Comparison of ENCODE assay signal across 1 cellular context in the genomic region with DNA sequence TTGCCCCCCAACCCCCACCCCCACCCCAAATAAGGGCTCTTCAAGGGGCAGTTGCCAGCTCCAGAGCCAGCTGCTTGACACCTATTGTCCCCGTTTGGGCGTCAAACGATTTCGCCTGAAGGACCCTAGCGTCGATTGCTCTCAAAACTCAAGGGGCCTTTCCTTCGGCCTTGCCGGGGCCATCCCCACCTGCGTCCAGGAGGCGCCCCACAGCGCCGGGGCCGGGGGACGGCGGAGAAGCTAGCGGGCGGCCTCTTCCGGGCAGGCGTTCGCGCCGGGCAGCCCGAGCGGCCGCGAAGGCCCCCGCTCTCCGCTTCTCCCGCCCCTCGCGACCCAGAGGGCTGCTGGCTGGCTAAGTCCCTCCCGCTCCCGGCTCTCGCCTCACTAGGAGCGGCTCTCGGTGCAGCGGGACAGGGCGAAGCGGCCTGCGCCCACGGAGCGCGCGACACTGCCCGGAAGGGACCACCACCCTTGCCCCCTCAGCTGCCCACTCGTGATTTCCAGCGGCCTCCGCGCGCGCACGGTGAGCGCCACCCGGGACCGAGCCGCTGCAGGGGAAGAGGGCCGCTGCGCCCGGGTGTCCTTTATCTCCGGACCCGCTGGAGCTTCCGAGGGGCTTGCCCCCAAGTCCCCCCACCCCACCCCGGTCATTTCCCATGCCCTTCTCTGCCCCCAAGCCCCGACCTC.
TF ChIP-seq lines count a peak whose summit lies in the region.

A gene with protein sequence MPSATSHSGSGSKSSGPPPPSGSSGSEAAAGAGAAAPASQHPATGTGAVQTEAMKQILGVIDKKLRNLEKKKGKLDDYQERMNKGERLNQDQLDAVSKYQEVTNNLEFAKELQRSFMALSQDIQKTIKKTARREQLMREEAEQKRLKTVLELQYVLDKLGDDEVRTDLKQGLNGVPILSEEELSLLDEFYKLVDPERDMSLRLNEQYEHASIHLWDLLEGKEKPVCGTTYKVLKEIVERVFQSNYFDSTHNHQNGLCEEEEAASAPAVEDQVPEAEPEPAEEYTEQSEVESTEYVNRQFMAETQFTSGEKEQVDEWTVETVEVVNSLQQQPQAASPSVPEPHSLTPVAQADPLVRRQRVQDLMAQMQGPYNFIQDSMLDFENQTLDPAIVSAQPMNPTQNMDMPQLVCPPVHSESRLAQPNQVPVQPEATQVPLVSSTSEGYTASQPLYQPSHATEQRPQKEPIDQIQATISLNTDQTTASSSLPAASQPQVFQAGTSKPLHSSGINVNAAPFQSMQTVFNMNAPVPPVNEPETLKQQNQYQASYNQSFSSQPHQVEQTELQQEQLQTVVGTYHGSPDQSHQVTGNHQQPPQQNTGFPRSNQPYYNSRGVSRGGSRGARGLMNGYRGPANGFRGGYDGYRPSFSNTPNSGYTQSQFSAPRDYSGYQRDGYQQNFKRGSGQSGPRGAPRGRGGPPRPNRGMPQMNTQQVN (plus strand): TSS at position 383 of the 687 bp plus-strand sequence. CDS start 690 bp downstream, outside the sequence.

TF ChIP-seq in K562, 482 proteins besides CTCF, POLR2A, EP300 and RAD21 (continued from another document and continues in another):
- TF ChIP-seq, protein P1, sequence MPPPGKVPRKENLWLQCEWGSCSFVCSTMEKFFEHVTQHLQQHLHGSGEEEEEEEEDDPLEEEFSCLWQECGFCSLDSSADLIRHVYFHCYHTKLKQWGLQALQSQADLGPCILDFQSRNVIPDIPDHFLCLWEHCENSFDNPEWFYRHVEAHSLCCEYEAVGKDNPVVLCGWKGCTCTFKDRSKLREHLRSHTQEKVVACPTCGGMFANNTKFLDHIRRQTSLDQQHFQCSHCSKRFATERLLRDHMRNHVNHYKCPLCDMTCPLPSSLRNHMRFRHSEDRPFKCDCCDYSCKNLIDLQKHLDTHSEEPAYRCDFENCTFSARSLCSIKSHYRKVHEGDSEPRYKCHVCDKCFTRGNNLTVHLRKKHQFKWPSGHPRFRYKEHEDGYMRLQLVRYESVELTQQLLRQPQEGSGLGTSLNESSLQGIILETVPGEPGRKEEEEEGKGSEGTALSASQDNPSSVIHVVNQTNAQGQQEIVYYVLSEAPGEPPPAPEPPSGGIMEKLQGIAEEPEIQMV (tag; conservative IDR thresholded peaks at IDR 0.05; ENCODE audit: low read depth), result no peak
- TF ChIP-seq HSF4 (CRISPR knock-in tag; IDR thresholded peaks at IDR 0.05; ENCODE audit: borderline replicate concordance) (no peak), PHB2 (IDR thresholded peaks at IDR 0.05; ENCODE audit: low read depth) (no peak), HNRNPLL (IDR thresholded peaks at IDR 0.05; ENCODE audit: low read depth, low read length, poor library complexity, severe bottlenecking) (no peak), HDAC8 (tag; IDR thresholded peaks at IDR 0.05) (no peak), ZNF445 (CRISPR knock-in tag; IDR thresholded peaks at IDR 0.05; ENCODE audit: low read depth) (no peak), BDP1 (IDR thresholded peaks at IDR 0.05; ENCODE audit: insufficient read depth, insufficient read length) (no peak), MTA1 (IDR thresholded peaks at IDR 0.05; ENCODE audit: borderline replicate concordance) (0 out of 2 replicates have a peak, but pooled peaks have one; percentile 45), TARDBP (IDR thresholded peaks at IDR 0.05) (0 out of 2 replicates have a peak, but pooled peaks have one; percentile 77), LCOR (CRISPR knock-in tag; IDR thresholded peaks at IDR 0.05) (no peak), E2F3 (CRISPR knock-in tag; IDR thresholded peaks at IDR 0.05) (no peak), ZNF695 (CRISPR knock-in tag; IDR thresholded peaks at IDR 0.05) (no peak), SNIP1 (IDR thresholded peaks at IDR 0.05; ENCODE audit: low read depth) (no peak), ZNF24 (IDR thresholded peaks at IDR 0.05) (no peak), ZNF184 (CRISPR knock-in tag; IDR thresholded peaks at IDR 0.05) (no peak), SMARCA4 (IDR thresholded peaks at IDR 0.05) (no peak), SP1 (CRISPR knock-in tag; IDR thresholded peaks at IDR 0.05) (peak; percentile 62; the same call in 1 of the 2 replicates), SRF (CRISPR knock-in tag; IDR thresholded peaks at IDR 0.05) (no peak), POLR2G (IDR thresholded peaks at IDR 0.05; ENCODE audit: low read depth, low read length) (peak; percentile 91), GATA2 (CRISPR knock-in tag; IDR thresholded peaks at IDR 0.05) (no peak), ZNF282 (CRISPR knock-in tag; IDR thresholded peaks at IDR 0.05) (peak; percentile 91; the same call in 1 of the 2 replicates), ZKSCAN3 (CRISPR knock-in tag; IDR thresholded peaks at IDR 0.05) (no peak), POLR2AphosphoS2 (IDR thresholded peaks at IDR 0.05; ENCODE audit: low read length) (no peak), MCM3 (IDR thresholded peaks at IDR 0.05) (no peak), SREBF2 (CRISPR knock-in tag; IDR thresholded peaks at IDR 0.05) (no peak), RAD51 (IDR thresholded peaks at IDR 0.05; ENCODE audit: borderline replicate concordance, low read depth) (no peak), L3MBTL2 (IDR thresholded peaks at IDR 0.05) (peak; percentile 81)
- TF ChIP-seq, protein P2, sequence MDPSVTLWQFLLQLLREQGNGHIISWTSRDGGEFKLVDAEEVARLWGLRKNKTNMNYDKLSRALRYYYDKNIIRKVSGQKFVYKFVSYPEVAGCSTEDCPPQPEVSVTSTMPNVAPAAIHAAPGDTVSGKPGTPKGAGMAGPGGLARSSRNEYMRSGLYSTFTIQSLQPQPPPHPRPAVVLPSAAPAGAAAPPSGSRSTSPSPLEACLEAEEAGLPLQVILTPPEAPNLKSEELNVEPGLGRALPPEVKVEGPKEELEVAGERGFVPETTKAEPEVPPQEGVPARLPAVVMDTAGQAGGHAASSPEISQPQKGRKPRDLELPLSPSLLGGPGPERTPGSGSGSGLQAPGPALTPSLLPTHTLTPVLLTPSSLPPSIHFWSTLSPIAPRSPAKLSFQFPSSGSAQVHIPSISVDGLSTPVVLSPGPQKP (CRISPR knock-in tag; IDR thresholded peaks at IDR 0.05), result no peak
- TF ChIP-seq, protein P3, sequence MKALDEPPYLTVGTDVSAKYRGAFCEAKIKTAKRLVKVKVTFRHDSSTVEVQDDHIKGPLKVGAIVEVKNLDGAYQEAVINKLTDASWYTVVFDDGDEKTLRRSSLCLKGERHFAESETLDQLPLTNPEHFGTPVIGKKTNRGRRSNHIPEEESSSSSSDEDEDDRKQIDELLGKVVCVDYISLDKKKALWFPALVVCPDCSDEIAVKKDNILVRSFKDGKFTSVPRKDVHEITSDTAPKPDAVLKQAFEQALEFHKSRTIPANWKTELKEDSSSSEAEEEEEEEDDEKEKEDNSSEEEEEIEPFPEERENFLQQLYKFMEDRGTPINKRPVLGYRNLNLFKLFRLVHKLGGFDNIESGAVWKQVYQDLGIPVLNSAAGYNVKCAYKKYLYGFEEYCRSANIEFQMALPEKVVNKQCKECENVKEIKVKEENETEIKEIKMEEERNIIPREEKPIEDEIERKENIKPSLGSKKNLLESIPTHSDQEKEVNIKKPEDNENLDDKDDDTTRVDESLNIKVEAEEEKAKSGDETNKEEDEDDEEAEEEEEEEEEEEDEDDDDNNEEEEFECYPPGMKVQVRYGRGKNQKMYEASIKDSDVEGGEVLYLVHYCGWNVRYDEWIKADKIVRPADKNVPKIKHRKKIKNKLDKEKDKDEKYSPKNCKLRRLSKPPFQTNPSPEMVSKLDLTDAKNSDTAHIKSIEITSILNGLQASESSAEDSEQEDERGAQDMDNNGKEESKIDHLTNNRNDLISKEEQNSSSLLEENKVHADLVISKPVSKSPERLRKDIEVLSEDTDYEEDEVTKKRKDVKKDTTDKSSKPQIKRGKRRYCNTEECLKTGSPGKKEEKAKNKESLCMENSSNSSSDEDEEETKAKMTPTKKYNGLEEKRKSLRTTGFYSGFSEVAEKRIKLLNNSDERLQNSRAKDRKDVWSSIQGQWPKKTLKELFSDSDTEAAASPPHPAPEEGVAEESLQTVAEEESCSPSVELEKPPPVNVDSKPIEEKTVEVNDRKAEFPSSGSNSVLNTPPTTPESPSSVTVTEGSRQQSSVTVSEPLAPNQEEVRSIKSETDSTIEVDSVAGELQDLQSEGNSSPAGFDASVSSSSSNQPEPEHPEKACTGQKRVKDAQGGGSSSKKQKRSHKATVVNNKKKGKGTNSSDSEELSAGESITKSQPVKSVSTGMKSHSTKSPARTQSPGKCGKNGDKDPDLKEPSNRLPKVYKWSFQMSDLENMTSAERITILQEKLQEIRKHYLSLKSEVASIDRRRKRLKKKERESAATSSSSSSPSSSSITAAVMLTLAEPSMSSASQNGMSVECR (CRISPR knock-in tag; IDR thresholded peaks at IDR 0.05), result peak; percentile 77
- TF ChIP-seq, protein P4, sequence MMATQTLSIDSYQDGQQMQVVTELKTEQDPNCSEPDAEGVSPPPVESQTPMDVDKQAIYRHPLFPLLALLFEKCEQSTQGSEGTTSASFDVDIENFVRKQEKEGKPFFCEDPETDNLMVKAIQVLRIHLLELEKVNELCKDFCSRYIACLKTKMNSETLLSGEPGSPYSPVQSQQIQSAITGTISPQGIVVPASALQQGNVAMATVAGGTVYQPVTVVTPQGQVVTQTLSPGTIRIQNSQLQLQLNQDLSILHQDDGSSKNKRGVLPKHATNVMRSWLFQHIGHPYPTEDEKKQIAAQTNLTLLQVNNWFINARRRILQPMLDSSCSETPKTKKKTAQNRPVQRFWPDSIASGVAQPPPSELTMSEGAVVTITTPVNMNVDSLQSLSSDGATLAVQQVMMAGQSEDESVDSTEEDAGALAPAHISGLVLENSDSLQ (IDR thresholded peaks at IDR 0.05), result no peak
- TF ChIP-seq, protein P5, sequence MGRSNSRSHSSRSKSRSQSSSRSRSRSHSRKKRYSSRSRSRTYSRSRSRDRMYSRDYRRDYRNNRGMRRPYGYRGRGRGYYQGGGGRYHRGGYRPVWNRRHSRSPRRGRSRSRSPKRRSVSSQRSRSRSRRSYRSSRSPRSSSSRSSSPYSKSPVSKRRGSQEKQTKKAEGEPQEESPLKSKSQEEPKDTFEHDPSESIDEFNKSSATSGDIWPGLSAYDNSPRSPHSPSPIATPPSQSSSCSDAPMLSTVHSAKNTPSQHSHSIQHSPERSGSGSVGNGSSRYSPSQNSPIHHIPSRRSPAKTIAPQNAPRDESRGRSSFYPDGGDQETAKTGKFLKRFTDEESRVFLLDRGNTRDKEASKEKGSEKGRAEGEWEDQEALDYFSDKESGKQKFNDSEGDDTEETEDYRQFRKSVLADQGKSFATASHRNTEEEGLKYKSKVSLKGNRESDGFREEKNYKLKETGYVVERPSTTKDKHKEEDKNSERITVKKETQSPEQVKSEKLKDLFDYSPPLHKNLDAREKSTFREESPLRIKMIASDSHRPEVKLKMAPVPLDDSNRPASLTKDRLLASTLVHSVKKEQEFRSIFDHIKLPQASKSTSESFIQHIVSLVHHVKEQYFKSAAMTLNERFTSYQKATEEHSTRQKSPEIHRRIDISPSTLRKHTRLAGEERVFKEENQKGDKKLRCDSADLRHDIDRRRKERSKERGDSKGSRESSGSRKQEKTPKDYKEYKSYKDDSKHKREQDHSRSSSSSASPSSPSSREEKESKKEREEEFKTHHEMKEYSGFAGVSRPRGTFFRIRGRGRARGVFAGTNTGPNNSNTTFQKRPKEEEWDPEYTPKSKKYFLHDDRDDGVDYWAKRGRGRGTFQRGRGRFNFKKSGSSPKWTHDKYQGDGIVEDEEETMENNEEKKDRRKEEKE (IDR thresholded peaks at IDR 0.05; ENCODE audit: borderline replicate concordance in 1 of 2, control insufficient read depth in 1 of 2, low read depth in 2 of 2, low read length in 1 of 2), result no peak
- TF ChIP-seq, protein P6, sequence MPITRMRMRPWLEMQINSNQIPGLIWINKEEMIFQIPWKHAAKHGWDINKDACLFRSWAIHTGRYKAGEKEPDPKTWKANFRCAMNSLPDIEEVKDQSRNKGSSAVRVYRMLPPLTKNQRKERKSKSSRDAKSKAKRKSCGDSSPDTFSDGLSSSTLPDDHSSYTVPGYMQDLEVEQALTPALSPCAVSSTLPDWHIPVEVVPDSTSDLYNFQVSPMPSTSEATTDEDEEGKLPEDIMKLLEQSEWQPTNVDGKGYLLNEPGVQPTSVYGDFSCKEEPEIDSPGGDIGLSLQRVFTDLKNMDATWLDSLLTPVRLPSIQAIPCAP (CRISPR knock-in tag; IDR thresholded peaks at IDR 0.05; ENCODE audit: borderline replicate concordance), result no peak
- TF ChIP-seq, protein P7, sequence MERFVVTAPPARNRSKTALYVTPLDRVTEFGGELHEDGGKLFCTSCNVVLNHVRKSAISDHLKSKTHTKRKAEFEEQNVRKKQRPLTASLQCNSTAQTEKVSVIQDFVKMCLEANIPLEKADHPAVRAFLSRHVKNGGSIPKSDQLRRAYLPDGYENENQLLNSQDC (CRISPR knock-in tag; IDR thresholded peaks at IDR 0.05), result no peak
- TF ChIP-seq, protein P8, sequence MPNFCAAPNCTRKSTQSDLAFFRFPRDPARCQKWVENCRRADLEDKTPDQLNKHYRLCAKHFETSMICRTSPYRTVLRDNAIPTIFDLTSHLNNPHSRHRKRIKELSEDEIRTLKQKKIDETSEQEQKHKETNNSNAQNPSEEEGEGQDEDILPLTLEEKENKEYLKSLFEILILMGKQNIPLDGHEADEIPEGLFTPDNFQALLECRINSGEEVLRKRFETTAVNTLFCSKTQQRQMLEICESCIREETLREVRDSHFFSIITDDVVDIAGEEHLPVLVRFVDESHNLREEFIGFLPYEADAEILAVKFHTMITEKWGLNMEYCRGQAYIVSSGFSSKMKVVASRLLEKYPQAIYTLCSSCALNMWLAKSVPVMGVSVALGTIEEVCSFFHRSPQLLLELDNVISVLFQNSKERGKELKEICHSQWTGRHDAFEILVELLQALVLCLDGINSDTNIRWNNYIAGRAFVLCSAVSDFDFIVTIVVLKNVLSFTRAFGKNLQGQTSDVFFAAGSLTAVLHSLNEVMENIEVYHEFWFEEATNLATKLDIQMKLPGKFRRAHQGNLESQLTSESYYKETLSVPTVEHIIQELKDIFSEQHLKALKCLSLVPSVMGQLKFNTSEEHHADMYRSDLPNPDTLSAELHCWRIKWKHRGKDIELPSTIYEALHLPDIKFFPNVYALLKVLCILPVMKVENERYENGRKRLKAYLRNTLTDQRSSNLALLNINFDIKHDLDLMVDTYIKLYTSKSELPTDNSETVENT (CRISPR knock-in tag; IDR thresholded peaks at IDR 0.05), result peak; percentile 82; the same call in 1 of the 2 replicates
- TF ChIP-seq, protein P9, sequence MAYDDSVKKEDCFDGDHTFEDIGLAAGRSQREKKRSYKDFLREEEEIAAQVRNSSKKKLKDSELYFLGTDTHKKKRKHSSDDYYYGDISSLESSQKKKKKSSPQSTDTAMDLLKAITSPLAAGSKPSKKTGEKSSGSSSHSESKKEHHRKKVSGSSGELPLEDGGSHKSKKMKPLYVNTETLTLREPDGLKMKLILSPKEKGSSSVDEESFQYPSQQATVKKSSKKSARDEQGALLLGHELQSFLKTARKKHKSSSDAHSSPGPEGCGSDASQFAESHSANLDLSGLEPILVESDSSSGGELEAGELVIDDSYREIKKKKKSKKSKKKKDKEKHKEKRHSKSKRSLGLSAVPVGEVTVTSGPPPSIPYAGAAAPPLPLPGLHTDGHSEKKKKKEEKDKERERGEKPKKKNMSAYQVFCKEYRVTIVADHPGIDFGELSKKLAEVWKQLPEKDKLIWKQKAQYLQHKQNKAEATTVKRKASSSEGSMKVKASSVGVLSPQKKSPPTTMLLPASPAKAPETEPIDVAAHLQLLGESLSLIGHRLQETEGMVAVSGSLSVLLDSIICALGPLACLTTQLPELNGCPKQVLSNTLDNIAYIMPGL (CRISPR knock-in tag; IDR thresholded peaks at IDR 0.05), result peak; percentile 10; the same call in 1 of the 2 replicates
- TF ChIP-seq, protein P10, sequence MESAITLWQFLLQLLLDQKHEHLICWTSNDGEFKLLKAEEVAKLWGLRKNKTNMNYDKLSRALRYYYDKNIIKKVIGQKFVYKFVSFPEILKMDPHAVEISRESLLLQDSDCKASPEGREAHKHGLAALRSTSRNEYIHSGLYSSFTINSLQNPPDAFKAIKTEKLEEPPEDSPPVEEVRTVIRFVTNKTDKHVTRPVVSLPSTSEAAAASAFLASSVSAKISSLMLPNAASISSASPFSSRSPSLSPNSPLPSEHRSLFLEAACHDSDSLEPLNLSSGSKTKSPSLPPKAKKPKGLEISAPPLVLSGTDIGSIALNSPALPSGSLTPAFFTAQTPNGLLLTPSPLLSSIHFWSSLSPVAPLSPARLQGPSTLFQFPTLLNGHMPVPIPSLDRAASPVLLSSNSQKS (CRISPR knock-in tag; IDR thresholded peaks at IDR 0.05), result no peak
